In the genomic region with DNA sequence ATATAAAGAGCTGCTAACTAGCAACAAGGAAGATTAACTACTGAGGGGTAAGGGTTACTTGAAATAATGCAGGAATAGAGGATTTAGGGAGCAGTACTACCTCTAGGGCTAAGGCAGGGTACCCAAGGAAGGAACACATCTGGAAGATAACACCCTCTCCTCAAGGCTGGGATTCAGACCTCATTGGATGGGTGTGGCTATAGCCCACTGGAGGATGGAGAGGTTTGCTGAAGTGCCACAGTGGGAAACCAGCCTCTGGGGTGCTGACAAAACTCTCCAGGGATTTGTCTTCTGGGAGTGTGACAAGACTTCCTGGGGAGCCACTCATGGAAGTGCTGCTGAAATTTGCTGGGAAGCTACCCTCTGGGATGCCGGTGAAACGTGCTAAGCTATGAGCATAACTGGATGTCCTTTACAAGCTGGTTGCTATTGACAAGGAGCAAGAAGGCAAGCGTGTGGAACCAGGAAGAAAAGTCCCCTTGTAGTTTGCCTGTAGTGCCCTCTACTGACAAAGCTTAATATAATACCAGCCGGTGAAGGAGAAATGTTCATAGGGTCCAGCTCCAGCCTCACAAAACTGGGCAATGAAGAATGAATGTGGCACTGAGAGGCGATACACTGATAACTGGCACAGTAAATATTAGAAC, we compare ENCODE assay signal across 8 cellular contexts.
DNase-seq lines count a peak whose midpoint lies in the region; ATAC-seq and TF ChIP-seq lines count a peak whose summit lies in the region.

No MANE protein-coding gene starts in this region.

- H3K4me3 ChIP-seq in esophagus squamous epithelium (no peak overlapping the region), gastroesophageal sphincter (no peak overlapping the region)

- no peaks in the 10 kb centered on the region for H3K36me3 ChIP-seq in esophagus squamous epithelium
- H3K36me3 ChIP-seq in gastroesophageal sphincter: no peaks in the 10 kb centered on the region

- ATAC-seq in GM18907 (IDR thresholded peaks at IDR 0.05; ENCODE audit: unreplicated experiment): peak; percentile 66
- no peak for ATAC-seq in HG02970 (IDR thresholded peaks at IDR 0.05; ENCODE audit: low FRiP score, unreplicated experiment)
- no peak for ATAC-seq in gastroesophageal sphincter

- H3K4me1 ChIP-seq in esophagus squamous epithelium (no peaks in the 10 kb centered on the region), gastroesophageal sphincter (no peaks in the 10 kb centered on the region)

- H3K9me3 ChIP-seq in esophagus squamous epithelium (no peaks in the 10 kb centered on the region), gastroesophageal sphincter (peaks cover 0 to 8% (median 0%) of the 10 kb centered on the region in 3 donors)

- no peaks in the 10 kb centered on the region for H3K27me3 ChIP-seq in esophagus squamous epithelium
- H3K27me3 ChIP-seq in gastroesophageal sphincter: no peaks in the 10 kb centered on the region

- WGBS in esophagus squamous epithelium, 2 donors: 38 to 52% methylated on average over 5 of the region's 5 CpGs
- WGBS in gastroesophageal sphincter (ENCODE audit: low coverage in 1 of 2), 2 donors: 73 to 80% methylated on average over 2 to 4 of the region's 5 CpGs

- TF ChIP-seq CTCF in esophagus squamous epithelium (IDR thresholded peaks at IDR 0.05): peak in 5 of 6 experiments; percentile 28 to 59 (median 40)
- TF ChIP-seq CTCF in gastroesophageal sphincter (IDR thresholded peaks at IDR 0.05): peak in 1 of 4 experiments; percentile 36

- peak; percentile 37 for DNase-seq in COLO829 (ENCODE audit: low spot score)
- peak; percentile 73 for DNase-seq in HT1080 (ENCODE audit: low read depth)
- peak; percentile 51 for DNase-seq in RPMI8226
- DNase-seq in esophagus squamous epithelium (lab: John Stamatoyannopoulos, UW): no peak
- DNase-seq in pulmonary artery endothelial cell (ENCODE audit: low read depth, low spot score): peak; percentile 58

- TF ChIP-seq POLR2A in esophagus squamous epithelium (IDR thresholded peaks at IDR 0.05) (no peak), gastroesophageal sphincter (IDR thresholded peaks at IDR 0.05) (no peak)

- TF ChIP-seq EP300 in gastroesophageal sphincter (IDR thresholded peaks at IDR 0.05): no peak

- intact Hi-C loops in esophagus squamous epithelium (cut with DNase I): no loop called here

- H3K27ac ChIP-seq in esophagus squamous epithelium: no peak overlapping the region
- no peak overlapping the region for H3K27ac ChIP-seq in gastroesophageal sphincter
